ENCODE assay signal across 1 cellular context in genomic region chr10:133373104-133373624, GRCh38.
TF ChIP-seq lines count a peak whose summit lies in the region.

Gene ECHS1 (minus strand): TSS chr10:133373354. CDS start chr10:133373333, 21 bp downstream.

TF ChIP-seq in H1, 55 proteins besides CTCF, POLR2A, EP300 and RAD21 (continued from another document):
- TF ChIP-seq ATF2 (IDR thresholded peaks at IDR 0.05; ENCODE audit: low read length) (no peak), NANOG (IDR thresholded peaks at IDR 0.05; ENCODE audit: insufficient read depth, low read depth, low read length, poor library complexity, severe bottlenecking) (no peak), EGR1 (IDR thresholded peaks at IDR 0.05; ENCODE audit: borderline replicate concordance, low read depth, low read length) (no peak), NRF1 (IDR thresholded peaks at IDR 0.05; ENCODE audit: low read depth, low read length) (no peak), CHD1 (IDR thresholded peaks at IDR 0.05; ENCODE audit: low read depth, low read length) (no peak), SIRT6 (IDR thresholded peaks at IDR 0.05; ENCODE audit: low read length) (no peak), FOSL1 (IDR thresholded peaks at IDR 0.05; ENCODE audit: insufficient read depth, low read depth, low read length) (no peak), SIN3A (conservative IDR thresholded peaks at IDR 0.05 in 1 of 2, IDR thresholded peaks at IDR 0.05 in 1 of 2; ENCODE audit: low read depth in 1 of 2, low read length in 2 of 2) (peak in 1 of 2 experiments; percentile 44; a peak in 1 of 4 replicates), KDM5A (IDR thresholded peaks at IDR 0.05; ENCODE audit: low read length) (no peak), ATF3 (IDR thresholded peaks at IDR 0.05; ENCODE audit: insufficient read depth, low read depth, low read length) (no peak), BRCA1 (IDR thresholded peaks at IDR 0.05; ENCODE audit: low read depth, low read length) (peak; percentile 96), USF2 (IDR thresholded peaks at IDR 0.05; ENCODE audit: low read length) (no peak), SIX5 (IDR thresholded peaks at IDR 0.05; ENCODE audit: low read depth, low read length) (no peak), HDAC6 (IDR thresholded peaks at IDR 0.05; ENCODE audit: low read depth, low read length) (no peak), CBX8 (IDR thresholded peaks at IDR 0.05; ENCODE audit: borderline replicate concordance, low read depth, low read length) (no peak), SUZ12 (IDR thresholded peaks at IDR 0.05; ENCODE audit: low read length) (no peak), SAP30 (IDR thresholded peaks at IDR 0.05; ENCODE audit: insufficient read depth, insufficient replicate concordance, low read length) (no peak), SP4 (IDR thresholded peaks at IDR 0.05; ENCODE audit: low read length) (no peak), RFX5 (IDR thresholded peaks at IDR 0.05; ENCODE audit: borderline replicate concordance, low read depth, low read length) (no peak), JUND (IDR thresholded peaks at IDR 0.05; ENCODE audit: low read length) (no peak), CHD2 (IDR thresholded peaks at IDR 0.05; ENCODE audit: low read length) (peak; percentile 99), TCF12 (IDR thresholded peaks at IDR 0.05; ENCODE audit: low read depth, low read length) (no peak), CBX5 (IDR thresholded peaks at IDR 0.05; ENCODE audit: low read depth, low read length) (no peak), CREB1 (IDR thresholded peaks at IDR 0.05) (no peak), CTBP2 (IDR thresholded peaks at IDR 0.05; ENCODE audit: borderline replicate concordance, insufficient read depth, insufficient read length, low read length) (no peak), KDM1A (IDR thresholded peaks at IDR 0.05; ENCODE audit: borderline replicate concordance, low read length) (no peak), TAF1 (IDR thresholded peaks at IDR 0.05; ENCODE audit: low read depth, low read length) (peak; percentile 73), KDM4A (IDR thresholded peaks at IDR 0.05; ENCODE audit: low read depth, low read length, severe bottlenecking) (peak; percentile 93), PHF8 (conservative IDR thresholded peaks at IDR 0.05; ENCODE audit: low read depth, low read length) (peak; percentile 86), GABPA (IDR thresholded peaks at IDR 0.05; ENCODE audit: borderline replicate concordance, insufficient read depth, low read length) (no peak), MAX (IDR thresholded peaks at IDR 0.05) (no peak; the same call in none of the 2 replicates), POLR2AphosphoS5 (IDR thresholded peaks at IDR 0.05; ENCODE audit: low read depth, low read length) (peak; percentile 64), RXRA (IDR thresholded peaks at IDR 0.05; ENCODE audit: insufficient read depth, low read depth, low read length) (no peak), GTF2F1 (IDR thresholded peaks at IDR 0.05; ENCODE audit: borderline replicate concordance, low read depth, low read length) (no peak)
TF ChIP-seq in H1: peak in this region for 10.
